9 cellular contexts compared by ENCODE assay signal in genomic region chr15:99452728-99453643, GRCh38.
DNase-seq lines count a peak whose midpoint lies in the region; ATAC-seq and TF ChIP-seq lines count a peak whose summit lies in the region.
"Had no signal": no experiment of that assay in that cellular context is flagged by ENCODE, and none has a peak within 500 bp of the region (broad histone marks: within the 10 kb centered on the region; RNA-seq: fewer than 3 reads in every experiment).

No MANE protein-coding gene starts in this region.

- H3K27ac Mint-ChIP-seq in CD14-positive monocyte: peak overlapping the region; percentile 81 to 92 (median 90)
- H3K27ac Mint-ChIP-seq: brain had no signal

- H3K4me1 ChIP-seq in liver (ENCODE audit: control insufficient read depth in 4 of 4, insufficient read depth in 4 of 4, low read length in 3 of 4) (peaks cover 0 to 11% (median 0%) of the 10 kb centered on the region in 4 donors), tibial nerve (peaks cover 0 to 39% (median 18%) of the 10 kb centered on the region in 4 donors)

- peaks cover 0 to 4% of the 10 kb centered on the region in 2 donors for H3K36me3 Mint-ChIP-seq in CD14-positive monocyte
- H3K36me3 Mint-ChIP-seq: brain had no signal

- H3K4me3 Mint-ChIP-seq in CD14-positive monocyte: peak overlapping the region; percentile 37 to 73
- H3K4me3 Mint-ChIP-seq: brain had no signal

- peak in 1 of 2 donors; percentile 82 for TF ChIP-seq EP300 in tibial nerve (IDR thresholded peaks at IDR 0.05)

- no peaks in the 10 kb centered on the region for H3K9me3 ChIP-seq in liver (ENCODE audit: control insufficient read depth in 4 of 4, low read length in 3 of 4)
- H3K9me3 ChIP-seq in tibial nerve: no peaks in the 10 kb centered on the region

- peak overlapping the region; percentile 30 to 31 for H3K27ac ChIP-seq in liver (ENCODE audit: low read depth in 1 of 2, low read length in 2 of 2)
- H3K27ac ChIP-seq in tibial nerve: peak overlapping the region in 3 of 4 donors; percentile 17 to 94 (median 90)

- peaks cover 0 to 2% (median 0%) of the 10 kb centered on the region in 7 donors for H3K9me3 Mint-ChIP-seq in CD14-positive monocyte

- H3K4me3 ChIP-seq in liver (ENCODE audit: low read depth in 1 of 3, low read length in 3 of 3): no peak overlapping the region
- H3K4me3 ChIP-seq in tibial nerve: peak overlapping the region in 1 of 4 donors; percentile 28

- peaks cover 59% of the 10 kb centered on the region for H3K4me1 Mint-ChIP-seq in CD14-positive monocyte

- no peaks in the 10 kb centered on the region for H3K27me3 ChIP-seq in liver (ENCODE audit: control insufficient read depth in 4 of 4, insufficient read depth in 4 of 4, low read length in 3 of 4)
- no peaks in the 10 kb centered on the region for H3K27me3 ChIP-seq in tibial nerve

- intact Hi-C loops in CD14-positive monocyte (cut with micrococcal nuclease): loop anchor here (10.0 kb wide), 2 partner anchors 52 to 112 kb away; partner anchors contain the start of gene MEF2A (in 1 of the 2)

- H3K36me3 ChIP-seq in liver (ENCODE audit: control insufficient read depth in 4 of 4, insufficient read depth in 3 of 4, low read depth in 1 of 4, low read length in 3 of 4) (no peaks in the 10 kb centered on the region), tibial nerve (no peaks in the 10 kb centered on the region)

- H3K9ac ChIP-seq in liver (ENCODE audit: low read depth in 1 of 2, low read length in 2 of 2): no peak overlapping the region

- TF ChIP-seq POLR2A in tibial nerve (IDR thresholded peaks at IDR 0.05): no peak

- TF ChIP-seq CTCF in CD14-positive monocyte (IDR thresholded peaks at IDR 0.05) (no peak), liver (IDR thresholded peaks at IDR 0.05; ENCODE audit: low read depth, low read length, missing input control) (no peak), tibial nerve (IDR thresholded peaks at IDR 0.05) (no peak)

- peak; percentile 93 for DNase-seq in CD14-positive monocyte (ENCODE audit: low spot score)
- DNase-seq in GM19240 (ENCODE audit: insufficient read length, low spot score): peak; percentile 74
- DNase-seq in amygdala (lab: John Stamatoyannopoulos, UW): peak in 36 of 56 donors; percentile 18 to 77 (median 41)
- DNase-seq in tibial nerve (ENCODE audit: low spot score in 2 of 2): peak; percentile 60 to 69
- no peak for DNase-seq in SHP77 (lab: John Stamatoyannopoulos, UW)
- DNase-seq in SW 1271 (lab: John Stamatoyannopoulos, UW): no peak

- TF ChIP-seq RAD21 in liver (IDR thresholded peaks at IDR 0.05): peak; percentile 15 to 50

- WGBS in liver: 74% methylated on average over 24 of the region's 24 CpGs
- WGBS in tibial nerve, 2 donors: 67 to 79% methylated on average over 22 to 24 of the region's 24 CpGs

- H3K27me3 Mint-ChIP-seq in CD14-positive monocyte (ENCODE audit: low read depth in 3 of 3): peaks cover 2 to 7% (median 3%) of the 10 kb centered on the region in 3 donors

- ATAC-seq in HG03280 (IDR thresholded peaks at IDR 0.05; ENCODE audit: unreplicated experiment): peak; percentile 70

TF ChIP-seq in liver, 16 proteins besides CTCF, POLR2A, EP300 and RAD21:
- TF ChIP-seq SP1 (IDR thresholded peaks at IDR 0.05): peak; percentile 39
- TF ChIP-seq MAX (IDR thresholded peaks at IDR 0.05): peak; percentile 73
- no peak for TF ChIP-seq EGR1 (IDR thresholded peaks at IDR 0.05; ENCODE audit: low read depth in 2 of 2)
- no peak for TF ChIP-seq TAF1 (conservative IDR thresholded peaks at IDR 0.05)
- TF ChIP-seq FOXA2 (IDR thresholded peaks at IDR 0.05): no peak
- no peak for TF ChIP-seq ZBTB33 (IDR thresholded peaks at IDR 0.05)
- TF ChIP-seq GABPA (IDR thresholded peaks at IDR 0.05 in 1 of 2, conservative IDR thresholded peaks at IDR 0.05 in 1 of 2): no peak
- TF ChIP-seq NR2F2 (IDR thresholded peaks at IDR 0.05): peak; percentile 50
- TF ChIP-seq ATF3 (IDR thresholded peaks at IDR 0.05): no peak
- TF ChIP-seq YY1 (IDR thresholded peaks at IDR 0.05): peak; percentile 14
- no peak for TF ChIP-seq HNF4A (conservative IDR thresholded peaks at IDR 0.05)
- no peak for TF ChIP-seq HNF4G (IDR thresholded peaks at IDR 0.05)

Comparison
In these comparisons a context has a peak if more than half of its experiments do, and no peak if none do; other contexts are left out.
1. DNase-seq: peak in CD14-positive monocyte (single experiment), GM19240 (single experiment), amygdala (36 of 56) and tibial nerve (2 of 2); none in SHP77 (0 of 2) and SW 1271 (0 of 2).